In the genomic region with DNA sequence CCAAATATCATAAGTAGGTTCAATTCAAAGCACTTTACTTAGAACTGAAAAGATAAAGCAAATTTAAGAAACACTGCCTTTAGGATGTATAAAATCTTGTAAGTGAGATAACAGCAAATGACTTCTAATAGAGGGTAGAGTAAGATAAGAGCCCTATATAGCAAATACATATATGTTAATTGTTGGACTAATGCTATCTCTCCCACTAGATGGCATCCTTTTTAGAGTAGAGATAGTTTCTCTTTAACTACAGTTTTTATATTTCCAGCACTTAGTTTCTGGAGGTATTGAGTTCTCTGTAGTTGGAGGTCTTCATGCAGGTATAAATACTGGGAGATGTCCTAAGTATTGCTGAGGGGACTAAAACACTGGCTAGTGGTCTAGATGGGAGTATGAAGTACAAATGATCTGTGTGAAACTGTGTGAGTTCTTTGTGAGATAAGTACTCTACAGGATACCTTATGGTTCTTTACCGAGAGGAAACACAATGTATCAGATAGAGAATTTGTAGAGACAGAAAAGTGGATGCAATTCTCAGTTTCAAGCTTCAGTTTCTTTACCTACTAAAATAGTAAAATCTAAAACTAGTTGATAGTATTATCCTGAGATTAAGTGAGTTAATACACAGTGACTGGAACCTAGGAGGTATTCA, we compare ENCODE assay signal across 11 cellular contexts.
A peak's percentile ranks its signal among the peaks of the same experiment; 100 is the strongest.
DNase-seq lines count a peak whose midpoint lies in the region; ATAC-seq and TF ChIP-seq lines count a peak whose summit lies in the region.
"Had no signal": no experiment of that assay in that cellular context is flagged by ENCODE, and none has a peak within 500 bp of the region (broad histone marks: within the 10 kb centered on the region; RNA-seq: fewer than 3 reads in every experiment).

No MANE protein-coding gene starts in this region.

- intact Hi-C loops in right cardiac atrium (cut with DNase I), result no loop called here

- no peak for ATAC-seq in DND-41 (ENCODE audit: insufficient read depth, low read depth)
- ATAC-seq in HG02884 (IDR thresholded peaks at IDR 0.05; ENCODE audit: unreplicated experiment), result peak; percentile 57
- no peak for ATAC-seq in HG03460 (IDR thresholded peaks at IDR 0.05; ENCODE audit: unreplicated experiment)
- ATAC-seq in right cardiac atrium, result no peak
- ATAC-seq: pancreas, upper lobe of right lung had no signal

- no peaks in the 10 kb centered on the region for H3K27me3 ChIP-seq in DND-41 (ENCODE audit: insufficient read depth, low read length, poor library complexity)
- H3K27me3 ChIP-seq in OCI-LY3 (ENCODE audit: low read depth, low read length), result no peaks in the 10 kb centered on the region
- no peaks in the 10 kb centered on the region for H3K27me3 ChIP-seq in right cardiac atrium (ENCODE audit: control insufficient read depth, insufficient read depth)
- H3K27me3 ChIP-seq: pancreas, upper lobe of right lung had no signal

- no peak overlapping the region for H3K27ac ChIP-seq in DND-41 (ENCODE audit: low read length)
- no peak overlapping the region for H3K27ac ChIP-seq in OCI-LY3 (ENCODE audit: low read length)
- no peak overlapping the region for H3K27ac ChIP-seq in right cardiac atrium (ENCODE audit: low read length)
- H3K27ac ChIP-seq: pancreas, upper lobe of right lung had no signal

- H3K4me3 ChIP-seq in DND-41 (ENCODE audit: low read depth in 1 of 2, low read length in 2 of 2) (no peak overlapping the region), OCI-LY3 (ENCODE audit: low read length) (peak overlapping the region; percentile 32), right cardiac atrium (ENCODE audit: low read length) (no peak overlapping the region)
- H3K4me3 ChIP-seq: pancreas, upper lobe of right lung had no signal

- TF ChIP-seq CTCF in DND-41 (IDR thresholded peaks at IDR 0.05; ENCODE audit: borderline replicate concordance, extremely low read depth, low read length, poor library complexity, severe bottlenecking) (peak; percentile 25), OCI-LY3 (IDR thresholded peaks at IDR 0.05; ENCODE audit: low read depth, low read length) (peak; percentile 84)

- H3K4me1 ChIP-seq in DND-41 (ENCODE audit: insufficient read depth, low read length) (no peaks in the 10 kb centered on the region), OCI-LY3 (ENCODE audit: low read length) (peaks cover 8% of the 10 kb centered on the region), right cardiac atrium (ENCODE audit: control insufficient read depth, insufficient read depth, low read length) (no peaks in the 10 kb centered on the region)
- H3K4me1 ChIP-seq: pancreas, upper lobe of right lung had no signal

- H3K9me3 ChIP-seq in DND-41 (ENCODE audit: insufficient read depth, low read length, severe bottlenecking), result no peaks in the 10 kb centered on the region
- no peaks in the 10 kb centered on the region for H3K9me3 ChIP-seq in OCI-LY3 (ENCODE audit: insufficient read depth, low read length)
- H3K9me3 ChIP-seq in right cardiac atrium (ENCODE audit: control insufficient read depth, low read length), result no peaks in the 10 kb centered on the region
- H3K9me3 ChIP-seq: pancreas, upper lobe of right lung had no signal

- no peaks in the 10 kb centered on the region for H4K20me1 ChIP-seq in DND-41 (ENCODE audit: insufficient read depth, low read length)
- no peaks in the 10 kb centered on the region for H4K20me1 ChIP-seq in OCI-LY3 (ENCODE audit: insufficient read depth, low read length)

- WGBS in right cardiac atrium, result 60% methylated on average over 1 of the region's 1 CpG

- no peak overlapping the region for H2AFZ ChIP-seq in DND-41 (ENCODE audit: low read depth, low read length)
- peak overlapping the region; percentile 68 for H2AFZ ChIP-seq in OCI-LY3 (ENCODE audit: low read depth, low read length)

- H3K4me2 ChIP-seq in DND-41 (ENCODE audit: insufficient read depth, low read length) (no peak overlapping the region), OCI-LY3 (ENCODE audit: low read length) (peak overlapping the region; percentile 53)

- H3K36me3 ChIP-seq in DND-41 (ENCODE audit: insufficient read depth, low read length) (no peaks in the 10 kb centered on the region), OCI-LY3 (replicated peaks; ENCODE audit: low read depth, low read length) (no peaks in the 10 kb centered on the region)
- H3K36me3 ChIP-seq: pancreas, upper lobe of right lung had no signal

- H3K9ac ChIP-seq in DND-41 (ENCODE audit: low read depth, low read length), result no peak overlapping the region
- no peak overlapping the region for H3K9ac ChIP-seq in OCI-LY3 (ENCODE audit: low read length)

- H3K79me2 ChIP-seq in DND-41 (ENCODE audit: insufficient read depth, low read length) (no peaks in the 10 kb centered on the region), OCI-LY3 (ENCODE audit: low read length) (no peaks in the 10 kb centered on the region)

- DNase-seq in DND-41, result no peak
- peak; percentile 11 for DNase-seq in medulla oblongata (ENCODE audit: extremely low spot score)
- no peak for DNase-seq in GM19240 (ENCODE audit: insufficient read length, low spot score)
- DNase-seq in right cardiac atrium, result no peak
- DNase-seq: activated T-cell treated with anti-CD3 and anti-CD28 coated beads for 4 hours, EL, pancreas, upper lobe of right lung had no signal
